ENCODE assay signal across 29 cellular contexts in the genomic region with DNA sequence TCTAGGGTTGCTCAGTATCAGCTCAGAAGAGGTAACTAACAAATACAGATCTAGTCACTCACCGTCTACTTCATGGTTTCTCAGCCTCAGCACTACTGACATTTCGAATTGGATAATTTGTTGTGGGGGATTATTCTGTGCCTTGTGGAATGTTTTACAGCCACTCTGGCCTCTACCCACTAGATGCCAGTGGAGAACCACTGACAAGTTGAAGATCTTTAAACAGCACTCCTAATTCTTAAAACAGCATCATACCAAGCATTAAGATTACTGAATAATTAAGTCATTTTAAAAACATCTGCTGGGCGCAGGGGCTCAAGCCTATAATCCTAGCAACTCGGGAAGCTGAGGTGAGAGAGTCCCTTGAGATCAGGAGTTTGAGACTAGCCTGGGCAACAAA.
"Had no signal": no experiment of that assay in that cellular context is flagged by ENCODE, and none has a peak within 500 bp of the region (broad histone marks: within the 10 kb centered on the region; RNA-seq: fewer than 3 reads in every experiment).

No MANE protein-coding gene starts in this region.

- H3K4me1 ChIP-seq: esophagus squamous epithelium, spleen, testis, transverse colon, uterus had no signal

- DNase-seq: activated CD4-positive, alpha-beta T cell treated with anti-CD3 and anti-CD28 coated beads for 36 hours; activated CD4-positive, alpha-beta T cell treated with anti-CD3 and anti-CD28 coated beads, Interleukin-2, amount 50 U/mL, for 4 hours; activated CD4-positive, CD25-positive, alpha-beta regulatory T cell; activated CD8-positive, alpha-beta memory T cell treated with anti-CD3 and anti-CD28 coated beads for 24 hours; activated gamma-delta T cell; activated naive CD4-positive, alpha-beta T cell treated with anti-CD3 and anti-CD28 coated beads, Interleukin-2, amount 10 ng/mL, durations not matched to agents 7 days and 5 days; activated naive CD8-positive, alpha-beta T cell treated with anti-CD3 and anti-CD28 coated beads, Interleukin-2, amount 10 ng/mL, durations not matched to agents 7 days and 5 days; activated T-cell treated with anti-CD3 and anti-CD28 coated beads, Interleukin-2, amount 50 U/mL, for 1 hour; amniotic stem cell; caudate nucleus; endodermal cell; esophagus squamous epithelium; hippocampal formation; left cardiac atrium; mammary epithelial cell; midbrain; right cardiac atrium; spleen; stimulated activated naive CD4-positive, alpha-beta T cell treated with Interleukin-2 at 50 U/mL for 16 hours; T-cell; testis; transverse colon; uterus had no signal

- H3K4me3 Mint-ChIP-seq: activated CD4-positive, alpha-beta T cell treated with anti-CD3 and anti-CD28 coated beads for 36 hours; activated naive CD4-positive, alpha-beta T cell treated with anti-CD3 and anti-CD28 coated beads, Interleukin-2, amount 10 ng/mL, durations not matched to agents 7 days and 5 days; activated naive CD8-positive, alpha-beta T cell treated with anti-CD3 and anti-CD28 coated beads, Interleukin-2, amount 10 ng/mL, durations not matched to agents 7 days and 5 days; dendritic cell treated with granulocyte-macrophage colony-stimulating factor and Interleukin-4, amounts not matched to agents 40 ng/mL and 50 ng/mL, for 4 days; endodermal cell; natural killer cell treated with Interleukin-12 subunit alpha and Interleukin-12 subunit beta and Interleukin-15 and Interleukin-18, amount 100 ng/mL, for 72 hours; T-cell; T-helper 2 cell treated with Interferon-gamma antibody and Interleukin-4, amounts not matched to agents 5 μg/mL and 100 μg/mL, for 36 hours had no signal

- H3K27me3 ChIP-seq: esophagus squamous epithelium, spleen, testis, transverse colon, uterus had no signal

- H3K27ac ChIP-seq: esophagus squamous epithelium, spleen, testis, transverse colon, uterus had no signal

- ATAC-seq: activated CD4-positive, alpha-beta T cell treated with anti-CD3 and anti-CD28 coated beads for 36 hours; left cardiac atrium; natural killer cell treated with Interleukin-12 subunit alpha and Interleukin-12 subunit beta and Interleukin-15 and Interleukin-18, amount 100 ng/mL, for 72 hours; right cardiac atrium; T-cell had no signal

- H3K9me3 Mint-ChIP-seq: activated naive CD4-positive, alpha-beta T cell treated with anti-CD3 and anti-CD28 coated beads, Interleukin-2, amount 10 ng/mL, durations not matched to agents 7 days and 5 days; activated naive CD8-positive, alpha-beta T cell treated with anti-CD3 and anti-CD28 coated beads, Interleukin-2, amount 10 ng/mL, durations not matched to agents 7 days and 5 days; dendritic cell treated with granulocyte-macrophage colony-stimulating factor and Interleukin-4, amounts not matched to agents 40 ng/mL and 50 ng/mL, for 4 days; endodermal cell; natural killer cell treated with Interleukin-12 subunit alpha and Interleukin-12 subunit beta and Interleukin-15 and Interleukin-18, amount 100 ng/mL, for 72 hours; T-cell; T-helper 2 cell treated with Interferon-gamma antibody and Interleukin-4, amounts not matched to agents 5 μg/mL and 100 μg/mL, for 36 hours had no signal

- FAIRE-seq: astrocyte, frontal cortex, keratinocyte had no signal

- H3K27me3 Mint-ChIP-seq: activated CD4-positive, alpha-beta T cell treated with anti-CD3 and anti-CD28 coated beads for 36 hours; activated naive CD4-positive, alpha-beta T cell treated with anti-CD3 and anti-CD28 coated beads, Interleukin-2, amount 10 ng/mL, durations not matched to agents 7 days and 5 days; activated naive CD8-positive, alpha-beta T cell treated with anti-CD3 and anti-CD28 coated beads, Interleukin-2, amount 10 ng/mL, durations not matched to agents 7 days and 5 days; dendritic cell treated with granulocyte-macrophage colony-stimulating factor and Interleukin-4, amounts not matched to agents 40 ng/mL and 50 ng/mL, for 4 days; natural killer cell treated with Interleukin-12 subunit alpha and Interleukin-12 subunit beta and Interleukin-15 and Interleukin-18, amount 100 ng/mL, for 72 hours; T-cell had no signal

- H3K4me3 ChIP-seq: esophagus squamous epithelium, spleen, testis, transverse colon, uterus had no signal

- H3K9me3 ChIP-seq: esophagus squamous epithelium, spleen, testis, transverse colon, uterus had no signal

- H3K4me1 Mint-ChIP-seq: activated CD4-positive, alpha-beta T cell treated with anti-CD3 and anti-CD28 coated beads for 36 hours; activated naive CD4-positive, alpha-beta T cell treated with anti-CD3 and anti-CD28 coated beads, Interleukin-2, amount 10 ng/mL, durations not matched to agents 7 days and 5 days; activated naive CD8-positive, alpha-beta T cell treated with anti-CD3 and anti-CD28 coated beads, Interleukin-2, amount 10 ng/mL, durations not matched to agents 7 days and 5 days; endodermal cell; T-cell had no signal

- H3K27ac Mint-ChIP-seq: activated CD4-positive, alpha-beta T cell treated with anti-CD3 and anti-CD28 coated beads for 36 hours; activated naive CD4-positive, alpha-beta T cell treated with anti-CD3 and anti-CD28 coated beads, Interleukin-2, amount 10 ng/mL, durations not matched to agents 7 days and 5 days; activated naive CD8-positive, alpha-beta T cell treated with anti-CD3 and anti-CD28 coated beads, Interleukin-2, amount 10 ng/mL, durations not matched to agents 7 days and 5 days; dendritic cell treated with granulocyte-macrophage colony-stimulating factor and Interleukin-4, amounts not matched to agents 40 ng/mL and 50 ng/mL, for 4 days; endodermal cell; natural killer cell treated with Interleukin-12 subunit alpha and Interleukin-12 subunit beta and Interleukin-15 and Interleukin-18, amount 100 ng/mL, for 72 hours; T-cell; T-helper 2 cell treated with Interferon-gamma antibody and Interleukin-4, amounts not matched to agents 5 μg/mL and 100 μg/mL, for 36 hours had no signal
